Comparison of ENCODE assay signal across 12 cellular contexts in genomic region chr13:37127706-37128241, GRCh38. TPM values are rescaled to one million over a fixed set of nuclear protein-coding genes. Genes with fewer than 3 reads are reported as not detected.
DNase-seq lines count a peak whose midpoint lies in the region; ATAC-seq and TF ChIP-seq lines count a peak whose summit lies in the region.
"Had no signal": no experiment of that assay in that cellular context is flagged by ENCODE, and none has a peak within 500 bp of the region (broad histone marks: within the 10 kb centered on the region; RNA-seq: fewer than 3 reads in every experiment).

No MANE protein-coding gene starts in this region.

- TF ChIP-seq CTCF in astrocyte of the cerebellum (IDR thresholded peaks at IDR 0.05; ENCODE audit: low read depth, low read length, missing control alignments) = no peak
- TF ChIP-seq CTCF in right atrium auricular region (IDR thresholded peaks at IDR 0.05) = no peak

- peak overlapping the region; percentile 17 to 67 for H3K27ac ChIP-seq in right atrium auricular region

- no peaks in the 10 kb centered on the region for H3K9me3 ChIP-seq in right atrium auricular region

- ATAC-seq in HG02623 (IDR thresholded peaks at IDR 0.05; ENCODE audit: unreplicated experiment) = no peak
- ATAC-seq in HG03571 (IDR thresholded peaks at IDR 0.05; ENCODE audit: unreplicated experiment) = no peak
- ATAC-seq: left colon had no signal

- in situ Hi-C loops in astrocyte of the cerebellum (cut with HindIII; ENCODE audit: low sequenced_read_pairs) = no loop called here

- no peaks in the 10 kb centered on the region for H3K27me3 ChIP-seq in right atrium auricular region

- no peak overlapping the region for H3K4me3 ChIP-seq in astrocyte of the cerebellum (ENCODE audit: low read depth, low read length)
- no peak overlapping the region for H3K4me3 ChIP-seq in right atrium auricular region

- H3K4me1 ChIP-seq in right atrium auricular region = peaks cover 0 to 15% of the 10 kb centered on the region in 2 donors

- DNase-seq in EL (peak; percentile 57), astrocyte of the cerebellum (ENCODE audit: low read depth) (peak; percentile 89), right atrium auricular region (ENCODE audit: low spot score) (peak; percentile 65), renal cortical epithelial cell (ENCODE audit: low read depth) (peak; percentile 34), NK-92 (lab: John Stamatoyannopoulos, UW; ENCODE audit: unreplicated experiment) (no peak)
- no peak for DNase-seq in activated effector memory CD4-positive, alpha-beta T cell treated with anti-CD3 and anti-CD28 coated beads, Interleukin-2, amount 50 U/mL, for 16 hours
- DNase-seq: activated CD4-positive, alpha-beta T cell treated with anti-CD3 and anti-CD28 coated beads, Interleukin-2, amount 10 ng/mL, durations not matched to agents 24 days and 14 days; DMS79; Kasumi-1; left colon had no signal

- H3K36me3 ChIP-seq in right atrium auricular region = no peaks in the 10 kb centered on the region

RNA-seq across cellular contexts. Expression of gene CSNK1A1L, which starts 22.3 kb away (rescaled TPM):
- total RNA-seq in right atrium auricular region (not detected), renal cortical epithelial cell (not detected in 2 replicates)
- total RNA-seq: activated CD4-positive, alpha-beta T cell treated with anti-CD3 and anti-CD28 coated beads, Interleukin-2, amount 10 ng/mL, durations not matched to agents 24 days and 14 days; left colon had no signal

Comparison
In these comparisons a context has a peak if more than half of its experiments do, and no peak if none do; other contexts are left out.
1. DNase-seq: peak in EL (single experiment), astrocyte of the cerebellum (single experiment), right atrium auricular region (single experiment) and renal cortical epithelial cell (single experiment); none in NK-92 (single experiment) and activated effector memory CD4-positive, alpha-beta T cell treated with anti-CD3 and anti-CD28 coated beads, Interleukin-2, amount 50 U/mL, for 16 hours (single experiment).